11 cellular contexts compared by ENCODE assay signal in genomic region chr2:190470256-190470826, GRCh38.
DNase-seq lines count a peak whose midpoint lies in the region; ATAC-seq and TF ChIP-seq lines count a peak whose summit lies in the region.
"Had no signal": no experiment of that assay in that cellular context is flagged by ENCODE, and none has a peak within 500 bp of the region (broad histone marks: within the 10 kb centered on the region; RNA-seq: fewer than 3 reads in every experiment).

No MANE protein-coding gene starts in this region.

- no peaks in the 10 kb centered on the region for H3K27me3 Mint-ChIP-seq in natural killer cell treated with Interleukin-12 subunit alpha and Interleukin-12 subunit beta and Interleukin-15 and Interleukin-18, amount 100 ng/mL, for 72 hours
- H3K27me3 Mint-ChIP-seq in T-helper 2 cell treated with Interferon-gamma antibody and Interleukin-4, amounts not matched to agents 5 μg/mL and 100 μg/mL, for 36 hours (ENCODE audit: low read depth): no peaks in the 10 kb centered on the region
- H3K27me3 Mint-ChIP-seq: B cell had no signal

- TF ChIP-seq CTCF in right atrium auricular region (IDR thresholded peaks at IDR 0.05): no peak
- TF ChIP-seq CTCF in breast epithelium (IDR thresholded peaks at IDR 0.05): no peak
- no peak for TF ChIP-seq CTCF in vagina (IDR thresholded peaks at IDR 0.05)

- H3K36me3 Mint-ChIP-seq in natural killer cell treated with Interleukin-12 subunit alpha and Interleukin-12 subunit beta and Interleukin-15 and Interleukin-18, amount 100 ng/mL, for 72 hours: peaks cover 13% of the 10 kb centered on the region
- peaks cover 61% of the 10 kb centered on the region for H3K36me3 Mint-ChIP-seq in T-helper 2 cell treated with Interferon-gamma antibody and Interleukin-4, amounts not matched to agents 5 μg/mL and 100 μg/mL, for 36 hours (ENCODE audit: low read depth)

- H3K4me1 ChIP-seq in right atrium auricular region (peaks cover 0 to 34% of the 10 kb centered on the region in 2 donors), breast epithelium (peaks cover 0 to 9% of the 10 kb centered on the region in 2 donors), muscle layer of colon (ENCODE audit: insufficient read depth, low read length) (peaks cover 39% of the 10 kb centered on the region), vagina (peaks cover 48% of the 10 kb centered on the region)

- H3K9ac ChIP-seq in muscle layer of colon (ENCODE audit: low read length): no peak overlapping the region

- H3K4me3 ChIP-seq in right atrium auricular region (no peak overlapping the region), breast epithelium (no peak overlapping the region), muscle layer of colon (ENCODE audit: low read depth in 1 of 2, low read length in 2 of 2) (no peak overlapping the region), vagina (no peak overlapping the region)

- H3K4me3 Mint-ChIP-seq in natural killer cell treated with Interleukin-12 subunit alpha and Interleukin-12 subunit beta and Interleukin-15 and Interleukin-18, amount 100 ng/mL, for 72 hours: no peak overlapping the region
- no peak overlapping the region for H3K4me3 Mint-ChIP-seq in T-helper 2 cell treated with Interferon-gamma antibody and Interleukin-4, amounts not matched to agents 5 μg/mL and 100 μg/mL, for 36 hours
- H3K4me3 Mint-ChIP-seq: B cell had no signal

- H3K27ac ChIP-seq in right atrium auricular region (peak overlapping the region; percentile 72 to 88), breast epithelium (peak overlapping the region; percentile 89 to 92), muscle layer of colon (ENCODE audit: low read depth, low read length) (peak overlapping the region; percentile 57), vagina (peak overlapping the region; percentile 78)

- H3K27ac Mint-ChIP-seq in natural killer cell treated with Interleukin-12 subunit alpha and Interleukin-12 subunit beta and Interleukin-15 and Interleukin-18, amount 100 ng/mL, for 72 hours: no peak overlapping the region
- H3K27ac Mint-ChIP-seq in T-helper 2 cell treated with Interferon-gamma antibody and Interleukin-4, amounts not matched to agents 5 μg/mL and 100 μg/mL, for 36 hours: no peak overlapping the region
- H3K27ac Mint-ChIP-seq: B cell had no signal

- no peak for ATAC-seq in Right ventricle myocardium superior (ENCODE audit: poor library complexity)
- no peak for ATAC-seq in natural killer cell treated with Interleukin-12 subunit alpha and Interleukin-12 subunit beta and Interleukin-15 and Interleukin-18, amount 100 ng/mL, for 72 hours
- ATAC-seq in GM18498 (IDR thresholded peaks at IDR 0.05; ENCODE audit: unreplicated experiment): no peak
- ATAC-seq: activated CD4-positive, CD25-positive, alpha-beta regulatory T cell treated with anti-CD3 and anti-CD28 coated beads, Interleukin-2, amount 50 U/mL, for 24 hours had no signal

- peaks cover 9 to 32% of the 10 kb centered on the region in 2 donors for H3K4me1 Mint-ChIP-seq in natural killer cell treated with Interleukin-12 subunit alpha and Interleukin-12 subunit beta and Interleukin-15 and Interleukin-18, amount 100 ng/mL, for 72 hours (ENCODE audit: low read depth in 2 of 2)
- peaks cover 27% of the 10 kb centered on the region for H3K4me1 Mint-ChIP-seq in T-helper 2 cell treated with Interferon-gamma antibody and Interleukin-4, amounts not matched to agents 5 μg/mL and 100 μg/mL, for 36 hours (ENCODE audit: low read depth)

- peaks cover 9% of the 10 kb centered on the region for H3K9me3 Mint-ChIP-seq in natural killer cell treated with Interleukin-12 subunit alpha and Interleukin-12 subunit beta and Interleukin-15 and Interleukin-18, amount 100 ng/mL, for 72 hours
- H3K9me3 Mint-ChIP-seq in T-helper 2 cell treated with Interferon-gamma antibody and Interleukin-4, amounts not matched to agents 5 μg/mL and 100 μg/mL, for 36 hours: peaks cover 21% of the 10 kb centered on the region

- H3K36me3 ChIP-seq in right atrium auricular region (no peaks in the 10 kb centered on the region), breast epithelium (no peaks in the 10 kb centered on the region), muscle layer of colon (ENCODE audit: insufficient read depth, low read length) (no peaks in the 10 kb centered on the region), vagina (peaks cover 0 to 6% of the 10 kb centered on the region in 2 donors)

- no peak for TF ChIP-seq POLR2A in breast epithelium (IDR thresholded peaks at IDR 0.05)
- no peak for TF ChIP-seq POLR2A in vagina (IDR thresholded peaks at IDR 0.05)

- intact Hi-C loops in Right ventricle myocardium superior (cut with DNase I): no loop called here
- intact Hi-C loops in breast epithelium (cut with DNase I; ENCODE audit: low total_unique reads): no loop called here
- intact Hi-C loops in vagina (cut with DNase I): no loop called here

- H3K27me3 ChIP-seq in right atrium auricular region: no peaks in the 10 kb centered on the region
- no peaks in the 10 kb centered on the region for H3K27me3 ChIP-seq in breast epithelium
- H3K27me3 ChIP-seq in muscle layer of colon (ENCODE audit: control insufficient read depth in 1 of 2, insufficient read depth in 2 of 2, low read length in 2 of 2): no peaks in the 10 kb centered on the region
- no peaks in the 10 kb centered on the region for H3K27me3 ChIP-seq in vagina

- H3K9me3 ChIP-seq in right atrium auricular region: no peaks in the 10 kb centered on the region
- no peaks in the 10 kb centered on the region for H3K9me3 ChIP-seq in breast epithelium
- no peaks in the 10 kb centered on the region for H3K9me3 ChIP-seq in muscle layer of colon (ENCODE audit: low read length)
- H3K9me3 ChIP-seq in vagina: no peaks in the 10 kb centered on the region

- DNase-seq in right atrium auricular region (ENCODE audit: low spot score) (no peak), Right ventricle myocardium superior (no peak), breast epithelium (ENCODE audit: low spot score in 2 of 2) (no peak), vagina (ENCODE audit: extremely low spot score in 2 of 2) (no peak)
- DNase-seq in natural killer cell treated with Interleukin-12 subunit alpha and Interleukin-12 subunit beta and Interleukin-15 and Interleukin-18, amount 100 ng/mL, for 72 hours (ENCODE audit: low spot score): no peak
- DNase-seq in T-helper 2 cell treated with Interferon-gamma antibody and Interleukin-4, amounts not matched to agents 5 μg/mL and 100 μg/mL, for 36 hours (ENCODE audit: low spot score): no peak
- DNase-seq: activated T-cell treated with anti-CD3 and anti-CD28 coated beads for 4 hours had no signal
